In the genomic region with DNA sequence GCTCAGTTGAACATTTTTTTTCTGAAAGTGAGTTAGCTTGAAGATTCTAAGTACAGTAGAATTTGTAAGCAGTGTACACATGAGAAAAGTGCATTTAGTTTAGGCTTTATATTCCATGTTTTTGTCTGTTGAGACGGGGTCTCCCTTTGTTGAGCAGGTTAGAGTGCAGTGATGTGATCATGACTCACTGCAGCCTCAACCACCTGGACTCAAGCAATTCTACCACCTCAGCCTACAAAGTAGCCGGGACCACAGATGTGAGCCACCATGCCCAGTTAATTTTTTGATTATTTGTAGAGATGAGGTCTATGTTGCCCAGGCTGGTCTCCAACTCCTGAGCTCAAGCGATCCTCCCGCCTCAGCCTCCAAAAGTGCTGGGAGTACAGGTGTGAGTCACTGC, we compare ENCODE assay signal across 25 cellular contexts.
"Had no signal": no experiment of that assay in that cellular context is flagged by ENCODE, and none has a peak within 500 bp of the region (broad histone marks: within the 10 kb centered on the region; RNA-seq: fewer than 3 reads in every experiment).

No MANE protein-coding gene starts in this region.

- DNase-seq: activated CD4-positive, alpha-beta memory T cell treated with anti-CD3 and anti-CD28 coated beads for 36 hours; activated CD4-positive, alpha-beta T cell treated with anti-CD3 and anti-CD28 coated beads for 48 hours; activated CD4-positive, CD25-positive, alpha-beta regulatory T cell treated with anti-CD3 and anti-CD28 coated beads, Interleukin-2, amount 50 U/mL, for 72 hours; activated CD8-positive, alpha-beta memory T cell treated with anti-CD3 and anti-CD28 coated beads for 24 hours; activated gamma-delta T cell; activated naive CD4-positive, alpha-beta T cell treated with anti-CD3 and anti-CD28 coated beads for 36 hours; activated naive CD8-positive, alpha-beta T cell treated with anti-CD3 and anti-CD28 coated beads, Interleukin-2, amount 10 ng/mL, durations not matched to agents 7 days and 5 days; activated T-cell treated with anti-CD3 and anti-CD28 coated beads, Interleukin-2, amount 50 U/mL, for 4 hours; adrenal gland; anterior cingulate cortex; caudate nucleus; KG1; NCI-H1092; NCI-H1694; NCI-H2029 treated with DMSO at 0.1 percent for 48 hours; NCI-H345; NCI-H510A; NCI-H526 treated with DMSO at 0.1 percent for 48 hours; NCI-H82; Right ventricle myocardium superior; RPMI8226; SJCRH30; SW 1271 had no signal

- H3K9me3 ChIP-seq: adrenal gland, SJCRH30 had no signal

- H3K36me3 ChIP-seq: adrenal gland had no signal

- ATAC-seq: activated T-cell treated with anti-CD3 and anti-CD28 coated beads, Interleukin-2, amount 50 U/mL, for 4 hours; Panc1; SK-N-SH treated with all-trans-retinoic acid at 6 μM for 48 hours had no signal

- H3K27ac Mint-ChIP-seq: activated CD4-positive, alpha-beta memory T cell treated with anti-CD3 and anti-CD28 coated beads for 36 hours; activated naive CD4-positive, alpha-beta T cell treated with anti-CD3 and anti-CD28 coated beads for 36 hours; activated naive CD8-positive, alpha-beta T cell treated with anti-CD3 and anti-CD28 coated beads, Interleukin-2, amount 10 ng/mL, durations not matched to agents 7 days and 5 days had no signal

- H3K27ac ChIP-seq: adrenal gland, SJCRH30 had no signal

- H3K9me3 Mint-ChIP-seq: activated CD4-positive, alpha-beta memory T cell treated with anti-CD3 and anti-CD28 coated beads for 36 hours; activated naive CD4-positive, alpha-beta T cell treated with anti-CD3 and anti-CD28 coated beads for 36 hours; activated naive CD8-positive, alpha-beta T cell treated with anti-CD3 and anti-CD28 coated beads, Interleukin-2, amount 10 ng/mL, durations not matched to agents 7 days and 5 days; activated T-cell treated with anti-CD3 and anti-CD28 coated beads, Interleukin-2, amount 50 U/mL, for 4 hours had no signal

- H3K27me3 ChIP-seq: adrenal gland, SJCRH30 had no signal

- H3K4me3 Mint-ChIP-seq: activated CD4-positive, alpha-beta memory T cell treated with anti-CD3 and anti-CD28 coated beads for 36 hours; activated naive CD4-positive, alpha-beta T cell treated with anti-CD3 and anti-CD28 coated beads for 36 hours; activated naive CD8-positive, alpha-beta T cell treated with anti-CD3 and anti-CD28 coated beads, Interleukin-2, amount 10 ng/mL, durations not matched to agents 7 days and 5 days; activated T-cell treated with anti-CD3 and anti-CD28 coated beads, Interleukin-2, amount 50 U/mL, for 4 hours had no signal

- H3K4me1 ChIP-seq: SJCRH30 had no signal

- H3K4me3 ChIP-seq: adrenal gland, SJCRH30 had no signal

- H3K36me3 Mint-ChIP-seq: activated CD4-positive, alpha-beta memory T cell treated with anti-CD3 and anti-CD28 coated beads for 36 hours had no signal

- H3K27me3 Mint-ChIP-seq: activated CD4-positive, alpha-beta memory T cell treated with anti-CD3 and anti-CD28 coated beads for 36 hours; activated naive CD8-positive, alpha-beta T cell treated with anti-CD3 and anti-CD28 coated beads, Interleukin-2, amount 10 ng/mL, durations not matched to agents 7 days and 5 days had no signal
